In genomic region chr20:9301129-9302072, GRCh38 we compare ENCODE assay signal across 9 cellular contexts.
A peak's percentile ranks its signal among the peaks of the same experiment; 100 is the strongest.
DNase-seq lines count a peak whose midpoint lies in the region; ATAC-seq, FAIRE-seq and TF ChIP-seq lines count a peak whose summit lies in the region.
"Had no signal": no experiment of that assay in that cellular context is flagged by ENCODE, and none has a peak within 500 bp of the region (broad histone marks: within the 10 kb centered on the region; RNA-seq: fewer than 3 reads in every experiment).

No MANE protein-coding gene starts in this region.

- WGBS in pancreas, 2 donors, result 51 to 56% methylated on average over 10 of the region's 10 CpGs

- H3K4me3 ChIP-seq in HAP-1, result no peak overlapping the region
- no peak overlapping the region for H3K4me3 ChIP-seq in epithelial cell of proximal tubule (ENCODE audit: low read depth, low read length)
- H3K4me3 ChIP-seq in pancreas, result no peak overlapping the region
- H3K4me3 ChIP-seq: esophagus squamous epithelium had no signal

- no peaks in the 10 kb centered on the region for H3K9me3 ChIP-seq in HAP-1
- H3K9me3 ChIP-seq in pancreas, result no peaks in the 10 kb centered on the region
- H3K9me3 ChIP-seq: esophagus squamous epithelium had no signal

- H3K27ac ChIP-seq in pancreas, result peak overlapping the region in 2 of 4 donors; percentile 58 to 61

- ATAC-seq in pancreas, result peak; percentile 61 to 94 (median 88)
- no peak for ATAC-seq in HG03108 (IDR thresholded peaks at IDR 0.05; ENCODE audit: unreplicated experiment)
- no peak for ATAC-seq in HG02870 (IDR thresholded peaks at IDR 0.05; ENCODE audit: unreplicated experiment)

- H3K4me1 ChIP-seq in HAP-1, result peaks cover 10% of the 10 kb centered on the region
- H3K4me1 ChIP-seq in pancreas, result peaks cover 0 to 4% (median 0%) of the 10 kb centered on the region in 3 donors

- intact Hi-C loops in pancreas (cut with DNase I), result no loop called here

- H3K27me3 ChIP-seq in HAP-1 (ENCODE audit: low read depth), result no peaks in the 10 kb centered on the region
- H3K27me3 ChIP-seq in pancreas, result no peaks in the 10 kb centered on the region
- H3K27me3 ChIP-seq: esophagus squamous epithelium had no signal

- TF ChIP-seq CTCF in epithelial cell of proximal tubule (conservative IDR thresholded peaks at IDR 0.05; ENCODE audit: low read depth, low read length) (no peak), pancreas (IDR thresholded peaks at IDR 0.05) (no peak), GM10266 (IDR thresholded peaks at IDR 0.05; ENCODE audit: control insufficient read depth, insufficient read depth, low read depth, missing control alignments) (no peak)

- peak; percentile 46 to 79 for DNase-seq in HAP-1 (ENCODE audit: low spot score in 2 of 2)
- DNase-seq in NCI-H460 (ENCODE audit: extremely low read depth, low read depth), result peak; percentile 36
- DNase-seq in epithelial cell of proximal tubule (ENCODE audit: low read depth), result peak; percentile 52
- peak in 3 of 6 donors; percentile 5 to 14 (median 9) for DNase-seq in pancreas
- DNase-seq in GM10266 (ENCODE audit: extremely low spot score), result no peak
- DNase-seq in activated T-cell treated with anti-CD3 and anti-CD28 coated beads, Interleukin-2, amount 50 U/mL, for 1 hour, result no peak
- DNase-seq: esophagus squamous epithelium had no signal

- in situ Hi-C loops in HAP-1 (cut with MboI; ENCODE audit: low sequenced_read_pairs), result no loop called here

- no peak for FAIRE-seq in pancreas (lab: Jason Lieb, UNC)

- no peaks in the 10 kb centered on the region for H3K36me3 ChIP-seq in HAP-1 (replicated peaks)
- H3K36me3 ChIP-seq in pancreas, result no peaks in the 10 kb centered on the region
- H3K36me3 ChIP-seq: esophagus squamous epithelium had no signal

Comparison
In these comparisons a context has a peak if more than half of its experiments do, and no peak if none do; other contexts are left out.
1. DNase-seq: peak in HAP-1 (2 of 2), NCI-H460 (single experiment) and epithelial cell of proximal tubule (single experiment); none in GM10266 (single experiment) and activated T-cell treated with anti-CD3 and anti-CD28 coated beads, Interleukin-2, amount 50 U/mL, for 1 hour (single experiment).
2. ATAC-seq: peak in pancreas (4 of 4); none in HG03108 (single experiment) and HG02870 (single experiment).